Comparison of ENCODE assay signal across 14 cellular contexts in genomic region chr10:67917683-67918082, GRCh38.
"Had no signal": no experiment of that assay in that cellular context is flagged by ENCODE, and none has a peak within 500 bp of the region (broad histone marks: within the 10 kb centered on the region; RNA-seq: fewer than 3 reads in every experiment).

No MANE protein-coding gene starts in this region.

- H3K9me3 ChIP-seq: left lung, upper lobe of right lung had no signal

- ATAC-seq: left lung, upper lobe of right lung had no signal

- H3K4me1 Mint-ChIP-seq: nephron progenitor cell had no signal

- H3K27me3 ChIP-seq: left lung, upper lobe of right lung had no signal

- DNase-seq: activated CD4-positive, alpha-beta T cell treated with anti-CD3 and anti-CD28 coated beads, Interleukin-2, amount 50 U/mL, for 4 hours; activated naive CD4-positive, alpha-beta T cell treated with anti-CD3 and anti-CD28 coated beads for 36 hours; effector CD4-positive, alpha-beta T cell; kidney; left lung; nephron progenitor cell; nucleus accumbens; retina; stimulated activated naive CD4-positive, alpha-beta T cell; upper lobe of right lung; WERI-Rb-1 had no signal

- H3K4me3 ChIP-seq: left lung, upper lobe of right lung had no signal

- H3K4me3 Mint-ChIP-seq: activated naive CD4-positive, alpha-beta T cell treated with anti-CD3 and anti-CD28 coated beads for 36 hours; nephron progenitor cell had no signal

- H3K27ac ChIP-seq: left lung, upper lobe of right lung, WERI-Rb-1 had no signal

- H3K9me3 Mint-ChIP-seq: activated naive CD4-positive, alpha-beta T cell treated with anti-CD3 and anti-CD28 coated beads for 36 hours; activated T-helper 2 cell treated with anti-CD3 and anti-CD28 coated beads, Interferon-gamma antibody, Interleukin-2, Interleukin-4, amounts not matched to agents 10 μg/mL and 5 μg/mL and 100 μg/mL, durations not matched to agents 14 hours and 24 hours and 36 hours; nephron progenitor cell had no signal

- H3K27ac Mint-ChIP-seq: nephron progenitor cell had no signal

- H3K4me1 ChIP-seq: left lung, upper lobe of right lung had no signal

- FAIRE-seq: bronchial epithelial cell, frontal cortex, kidney had no signal
